In the genomic region with DNA sequence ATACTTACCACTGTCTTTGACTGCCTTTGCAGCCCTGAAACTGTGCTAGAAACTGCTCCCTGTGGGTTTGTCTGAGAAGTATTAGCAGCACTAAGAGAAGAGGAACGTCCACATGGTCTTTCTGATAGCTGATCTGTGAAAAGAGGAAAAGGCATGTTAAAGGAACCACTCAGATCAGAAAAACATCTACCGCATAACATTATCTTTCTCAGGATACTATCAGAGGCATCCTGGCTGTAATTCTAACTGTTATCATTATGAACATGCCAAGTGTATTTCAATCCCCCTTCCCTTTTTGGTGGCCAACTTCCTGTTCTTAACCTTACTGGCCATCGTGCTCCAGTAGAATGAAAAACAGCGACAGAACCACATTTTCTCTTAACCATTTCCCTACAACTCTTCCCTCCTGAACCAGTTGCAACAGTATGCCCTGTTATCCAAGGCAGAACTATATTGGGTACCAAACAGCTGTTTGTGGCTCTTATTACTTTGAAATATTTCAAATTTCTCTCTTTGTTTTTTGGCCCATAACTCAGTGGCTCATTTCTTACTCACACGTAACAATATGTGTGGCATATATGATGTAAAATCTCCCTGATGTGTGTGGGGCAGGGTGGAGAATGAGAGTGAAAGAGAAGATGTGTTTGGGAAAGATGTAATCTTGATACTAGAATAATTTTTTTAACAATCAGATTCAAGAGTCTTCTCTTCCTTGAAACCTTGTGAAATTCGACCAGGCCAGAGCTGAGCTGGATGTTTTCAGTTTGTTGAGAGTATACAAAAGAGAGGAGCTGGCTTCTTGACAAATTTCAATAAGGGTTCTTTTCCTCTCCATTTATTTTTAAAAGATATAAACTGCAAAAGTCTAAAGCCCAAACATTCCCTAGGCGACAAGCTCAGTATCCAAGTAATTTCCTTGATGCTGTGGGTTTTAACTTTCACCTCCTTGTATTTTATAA, we compare ENCODE assay signal across 13 cellular contexts. TPM values are rescaled to one million over a fixed set of nuclear protein-coding genes. Genes with fewer than 3 reads are reported as not detected.
DNase-seq lines count a peak whose midpoint lies in the region; ATAC-seq, FAIRE-seq and TF ChIP-seq lines count a peak whose summit lies in the region.
"Had no signal": no experiment of that assay in that cellular context is flagged by ENCODE, and none has a peak within 500 bp of the region (broad histone marks: within the 10 kb centered on the region; RNA-seq: fewer than 3 reads in every experiment).

No MANE protein-coding gene starts in this region.

- H3K4me1 Mint-ChIP-seq in activated CD8-positive, alpha-beta T cell treated with anti-CD3 and anti-CD28 coated beads for 36 hours (ENCODE audit: low read depth) = peaks cover 74% of the 10 kb centered on the region

- CTCF ChIA-PET in activated CD8-positive, alpha-beta T cell treated with anti-CD3 and anti-CD28 coated beads for 36 hours (lab: Charles Lee) = interaction anchor here (0.7 to 1.8 kb wide), 5 partner anchors 10 to 135 kb away, joined by 3 to 5 read pairs (median 3); a partner anchor contains a TSS

- no peaks in the 10 kb centered on the region for H3K36me3 ChIP-seq in ACC112 (ENCODE audit: insufficient read depth, low read length)

- H2AFZ ChIP-seq in ACC112 (ENCODE audit: low read length, unreplicated experiment) = peak overlapping the region; percentile 60

- intact Hi-C loops in activated CD8-positive, alpha-beta T cell treated with anti-CD3 and anti-CD28 coated beads for 36 hours (cut with micrococcal nuclease) = no loop called here

- DNase-seq in GM12892 (ENCODE audit: insufficient read length) = no peak
- DNase-seq in activated CD8-positive, alpha-beta T cell treated with anti-CD3 and anti-CD28 coated beads for 36 hours = no peak
- peak; percentile 46 for DNase-seq in medulla oblongata (ENCODE audit: extremely low spot score)
- no peak for DNase-seq in NCI-H526 treated with DMSO at 0.1 percent for 48 hours (lab: John Stamatoyannopoulos, UW)
- DNase-seq in T1000 (lab: John Stamatoyannopoulos, UW) = no peak
- DNase-seq in cortex of kidney (lab: John Stamatoyannopoulos, UW) = no peak
- DNase-seq: activated CD4-positive, alpha-beta T cell treated with anti-CD3 and anti-CD28 coated beads for 1 hour; Caco-2; stimulated activated CD4-positive, alpha-beta T cell treated with anti-CD3 and anti-CD28 coated beads, Interleukin-15, amount 100 ng/mL, for 24 hours had no signal

- ATAC-seq in activated CD8-positive, alpha-beta T cell treated with anti-CD3 and anti-CD28 coated beads for 36 hours = no peak
- no peak for ATAC-seq in HG03095 (IDR thresholded peaks at IDR 0.05; ENCODE audit: unreplicated experiment)

- no peak overlapping the region for H3K27ac ChIP-seq in ACC112 (ENCODE audit: low read depth, low read length)

- peak overlapping the region; percentile 19 for H3K4me3 Mint-ChIP-seq in activated CD8-positive, alpha-beta T cell treated with anti-CD3 and anti-CD28 coated beads for 36 hours

- H3K4me3 ChIP-seq in ACC112 (ENCODE audit: low read depth, low read length) = no peak overlapping the region
- H3K4me3 ChIP-seq: thoracic aorta had no signal

- H3K27ac Mint-ChIP-seq in activated CD8-positive, alpha-beta T cell treated with anti-CD3 and anti-CD28 coated beads for 36 hours = peak overlapping the region; percentile 89

- peaks cover 11% of the 10 kb centered on the region for H3K4me1 ChIP-seq in ACC112 (ENCODE audit: control insufficient read depth, insufficient read depth, low read length, unreplicated experiment)
- H3K4me1 ChIP-seq: Caco-2 had no signal

- H3K36me3 Mint-ChIP-seq in activated CD8-positive, alpha-beta T cell treated with anti-CD3 and anti-CD28 coated beads for 36 hours (ENCODE audit: low read depth) = peaks cover 42% of the 10 kb centered on the region

- no peaks in the 10 kb centered on the region for H3K79me2 ChIP-seq in ACC112 (ENCODE audit: control insufficient read depth, insufficient read depth, low read length, unreplicated experiment)

- no peak for TF ChIP-seq POLR2A in GM12892 (IDR thresholded peaks at IDR 0.05; ENCODE audit: low read depth, low read length)

- POLR2A ChIA-PET in activated CD8-positive, alpha-beta T cell treated with anti-CD3 and anti-CD28 coated beads for 36 hours (lab: Charles Lee) = interaction anchor here (0.9 to 1.6 kb wide), 3 partner anchors 34 to 133 kb away, joined by 3 to 6 read pairs (median 3); no protein-coding TSS in a partner anchor

- no peaks in the 10 kb centered on the region for H3K27me3 Mint-ChIP-seq in activated CD8-positive, alpha-beta T cell treated with anti-CD3 and anti-CD28 coated beads for 36 hours

- no peaks in the 10 kb centered on the region for H3K9me3 Mint-ChIP-seq in activated CD8-positive, alpha-beta T cell treated with anti-CD3 and anti-CD28 coated beads for 36 hours

- TF ChIP-seq CTCF in activated CD8-positive, alpha-beta T cell treated with anti-CD3 and anti-CD28 coated beads for 36 hours (IDR thresholded peaks at IDR 0.05) = no peak

- no peaks in the 10 kb centered on the region for H3K27me3 ChIP-seq in ACC112 (ENCODE audit: insufficient read depth, low read length)

- peak; percentile 69 for FAIRE-seq in GM12892 (lab: Jason Lieb, UNC)
- FAIRE-seq: bronchial epithelial cell had no signal

RNA-seq across cellular contexts. Expression of a gene that starts 35.2 kb away (rescaled TPM):
- polyA plus RNA-seq in GM12892 (2012; ENCODE audit: missing spikeins) = 15.2 TPM
- 10 to 100 TPM; 45.7 to 45.8 TPM for total RNA-seq in activated CD8-positive, alpha-beta T cell treated with anti-CD3 and anti-CD28 coated beads for 36 hours
- total RNA-seq: Caco-2 had no signal
